Comparison of ENCODE assay signal across 16 cellular contexts in genomic region chr3:9787714-9788113, GRCh38. TPM values are rescaled to one million over a fixed set of nuclear protein-coding genes. Genes with fewer than 3 reads are reported as not detected.
A peak's percentile ranks its signal among the peaks of the same experiment; 100 is the strongest.
DNase-seq lines count a peak whose midpoint lies in the region; ATAC-seq and TF ChIP-seq lines count a peak whose summit lies in the region.
"Had no signal": no experiment of that assay in that cellular context is flagged by ENCODE, and none has a peak within 500 bp of the region (broad histone marks: within the 10 kb centered on the region; RNA-seq: fewer than 3 reads in every experiment).

No MANE protein-coding gene starts in this region.

- H4K20me1 ChIP-seq in OCI-LY7 (ENCODE audit: insufficient read depth, low read length), result no peaks in the 10 kb centered on the region

- H3K9me2 ChIP-seq in OCI-LY7 (ENCODE audit: insufficient read depth, low read length), result no peaks in the 10 kb centered on the region

- H3K79me2 ChIP-seq in OCI-LY7 (ENCODE audit: insufficient read depth, low read depth, low read length), result peaks cover 13% of the 10 kb centered on the region; the same call in 1 of the 2 replicates

- no peak overlapping the region for H3K4me3 Mint-ChIP-seq in activated CD4-positive, alpha-beta T cell treated with anti-CD3 and anti-CD28 coated beads, Interleukin-2, amount 10 ng/mL, durations not matched to agents 7 days and 5 days
- no peak overlapping the region for H3K4me3 Mint-ChIP-seq in activated naive CD8-positive, alpha-beta T cell treated with anti-CD3 and anti-CD28 coated beads for 36 hours
- H3K4me3 Mint-ChIP-seq in neural crest cell, result peak overlapping the region; percentile 5

- POLR2A ChIA-PET in activated CD4-positive, alpha-beta T cell treated with anti-CD3 and anti-CD28 coated beads, Interleukin-2, amount 10 ng/mL, durations not matched to agents 7 days and 5 days (lab: Charles Lee), result no interaction called here
- POLR2A ChIA-PET in OCI-LY7 (lab: Charles Lee), result no interaction called here

- H2AFZ ChIP-seq in OCI-LY7 (ENCODE audit: low read length), result no peak overlapping the region

- CTCF ChIA-PET in activated CD4-positive, alpha-beta T cell treated with anti-CD3 and anti-CD28 coated beads, Interleukin-2, amount 10 ng/mL, durations not matched to agents 7 days and 5 days (lab: Charles Lee), result interaction anchor here (0.9 kb wide), 1 partner anchor 11 kb away, joined by 3 read pairs; no protein-coding TSS in a partner anchor
- CTCF ChIA-PET in OCI-LY7 (lab: Charles Lee; ENCODE audit: unreplicated experiment), result no interaction called here

- intact Hi-C loops in OCI-LY7 (cut with micrococcal nuclease; ENCODE audit: unreplicated experiment), result no loop called here

- H3K36me3 ChIP-seq in OCI-LY7 (ENCODE audit: insufficient read depth, low read length), result peaks cover 64% of the 10 kb centered on the region

- H3K36me3 Mint-ChIP-seq in activated CD4-positive, alpha-beta T cell treated with anti-CD3 and anti-CD28 coated beads, Interleukin-2, amount 10 ng/mL, durations not matched to agents 7 days and 5 days (ENCODE audit: low read depth), result peaks cover 61% of the 10 kb centered on the region
- H3K36me3 Mint-ChIP-seq in activated naive CD8-positive, alpha-beta T cell treated with anti-CD3 and anti-CD28 coated beads for 36 hours, result peaks cover 46% of the 10 kb centered on the region
- H3K36me3 Mint-ChIP-seq in neural crest cell (ENCODE audit: low read depth), result peaks cover 22% of the 10 kb centered on the region

- no TSS peak for BruUV-seq in OCI-LY7 (replicated peaks; lab: Mats Ljungman, UMichigan)

- H3K4me3 ChIP-seq in OCI-LY7 (ENCODE audit: low read depth, low read length, poor library complexity, severe bottlenecking), result no peak overlapping the region

- H3K27ac Mint-ChIP-seq in activated CD4-positive, alpha-beta T cell treated with anti-CD3 and anti-CD28 coated beads, Interleukin-2, amount 10 ng/mL, durations not matched to agents 7 days and 5 days, result peak overlapping the region; percentile 68
- peak overlapping the region; percentile 77 for H3K27ac Mint-ChIP-seq in activated naive CD8-positive, alpha-beta T cell treated with anti-CD3 and anti-CD28 coated beads for 36 hours
- H3K27ac Mint-ChIP-seq in neural crest cell (ENCODE audit: unreplicated experiment), result no peak overlapping the region

- H3K4me1 ChIP-seq in OCI-LY7 (ENCODE audit: insufficient read depth, low read length, poor library complexity, severe bottlenecking), result peaks cover 23% of the 10 kb centered on the region

- no peaks in the 10 kb centered on the region for H3K9me3 ChIP-seq in OCI-LY7 (ENCODE audit: low read length)

- TF ChIP-seq CTCF in OCI-LY7 (conservative IDR thresholded peaks at IDR 0.05; ENCODE audit: low read length) (no peak), neural crest cell (conservative IDR thresholded peaks at IDR 0.05) (no peak)

- no peak for DNase-seq in activated CD4-positive, alpha-beta T cell treated with anti-CD3 and anti-CD28 coated beads, Interleukin-2, amount 10 ng/mL, durations not matched to agents 7 days and 5 days
- no peak for DNase-seq in activated CD4-positive, alpha-beta T cell treated with anti-CD3 and anti-CD28 coated beads, Interleukin-2, amount 50 U/mL, for 1 hour
- DNase-seq in OCI-LY7 (ENCODE audit: low spot score), result no peak
- DNase-seq in activated naive CD8-positive, alpha-beta T cell treated with anti-CD3 and anti-CD28 coated beads for 36 hours, result peak; percentile 24
- DNase-seq in neural crest cell (ENCODE audit: low read depth, low spot score), result no peak
- DNase-seq in NCI-H526 treated with DMSO at 0.1 percent for 48 hours (lab: John Stamatoyannopoulos, UW), result no peak
- no peak for DNase-seq in putamen (ENCODE audit: low spot score)
- DNase-seq: ACHN; activated CD8-positive, alpha-beta memory T cell treated with anti-CD3 and anti-CD28 coated beads, Interleukin-2, amount 50 U/mL, for 4 hours; effector memory CD4-positive, alpha-beta T cell; GF-D8; left ventricle myocardium superior; NCI-H2171 treated with DMSO at 0.1 percent for 48 hours; SHP77 treated with DMSO at 0.1 percent for 48 hours; T1000 had no signal

- peaks cover 55% of the 10 kb centered on the region for H3K4me1 Mint-ChIP-seq in activated CD4-positive, alpha-beta T cell treated with anti-CD3 and anti-CD28 coated beads, Interleukin-2, amount 10 ng/mL, durations not matched to agents 7 days and 5 days
- H3K4me1 Mint-ChIP-seq in activated naive CD8-positive, alpha-beta T cell treated with anti-CD3 and anti-CD28 coated beads for 36 hours, result peaks cover 41% of the 10 kb centered on the region
- H3K4me1 Mint-ChIP-seq in neural crest cell, result peaks cover 6% of the 10 kb centered on the region

- no peak overlapping the region for H3K4me2 ChIP-seq in OCI-LY7 (ENCODE audit: low read length)

- no peaks in the 10 kb centered on the region for H3K9me3 Mint-ChIP-seq in activated CD4-positive, alpha-beta T cell treated with anti-CD3 and anti-CD28 coated beads, Interleukin-2, amount 10 ng/mL, durations not matched to agents 7 days and 5 days
- H3K9me3 Mint-ChIP-seq in activated naive CD8-positive, alpha-beta T cell treated with anti-CD3 and anti-CD28 coated beads for 36 hours, result no peaks in the 10 kb centered on the region
- no peaks in the 10 kb centered on the region for H3K9me3 Mint-ChIP-seq in neural crest cell

- peak overlapping the region; percentile 3 for H3K27ac ChIP-seq in OCI-LY7 (ENCODE audit: low read depth, low read length, poor library complexity, severe bottlenecking)

- H3K27me3 Mint-ChIP-seq in activated CD4-positive, alpha-beta T cell treated with anti-CD3 and anti-CD28 coated beads, Interleukin-2, amount 10 ng/mL, durations not matched to agents 7 days and 5 days, result no peaks in the 10 kb centered on the region
- no peaks in the 10 kb centered on the region for H3K27me3 Mint-ChIP-seq in activated naive CD8-positive, alpha-beta T cell treated with anti-CD3 and anti-CD28 coated beads for 36 hours
- H3K27me3 Mint-ChIP-seq in neural crest cell (ENCODE audit: low read depth), result no peaks in the 10 kb centered on the region

- ATAC-seq in GM21528 (IDR thresholded peaks at IDR 0.05; ENCODE audit: low FRiP score, unreplicated experiment), result no peak
- ATAC-seq: left ventricle myocardium superior had no signal

RNA-seq across cellular contexts. Expression of gene TADA3, which starts 4.6 kb away (rescaled TPM):
- 10 to 100 TPM; 77.6 to 82.3 TPM for total RNA-seq in activated CD4-positive, alpha-beta T cell treated with anti-CD3 and anti-CD28 coated beads, Interleukin-2, amount 10 ng/mL, durations not matched to agents 7 days and 5 days
- total RNA-seq in OCI-LY7 (2014; rRNA removed; shearing (Covaris generic)), result 51.6 and 62.0 TPM in 2 replicates
- total RNA-seq in OCI-LY7 (2022), result 56.4 and 58.5 TPM in 2 replicates
- 10 to 100 TPM; 49.5 to 50.8 TPM for total RNA-seq in activated naive CD8-positive, alpha-beta T cell treated with anti-CD3 and anti-CD28 coated beads for 36 hours
- 70.0 and 73.2 TPM in 2 replicates for total RNA-seq in neural crest cell

RNA-seq across cellular contexts. Expression of gene ARPC4, which starts 5.2 kb away (rescaled TPM):
- total RNA-seq in activated CD4-positive, alpha-beta T cell treated with anti-CD3 and anti-CD28 coated beads, Interleukin-2, amount 10 ng/mL, durations not matched to agents 7 days and 5 days, result 100 to 1,000 TPM; 258 to 299 TPM
- total RNA-seq in OCI-LY7 (2014; rRNA removed; shearing (Covaris generic)), result 89.8 and 99.5 TPM in 2 replicates
- 93.5 and 118 TPM in 2 replicates for total RNA-seq in OCI-LY7 (2022)
- total RNA-seq in activated naive CD8-positive, alpha-beta T cell treated with anti-CD3 and anti-CD28 coated beads for 36 hours, result 100 to 1,000 TPM; 251 to 253 TPM
- total RNA-seq in neural crest cell, result 147 and 156 TPM in 2 replicates

RNA-seq across cellular contexts. Expression of gene CAMK1, which starts 18.0 kb away (rescaled TPM):
- total RNA-seq in activated CD4-positive, alpha-beta T cell treated with anti-CD3 and anti-CD28 coated beads, Interleukin-2, amount 10 ng/mL, durations not matched to agents 7 days and 5 days, result 10 to 100 TPM; 18.8 to 19.0 TPM
- not detected in 2 replicates for total RNA-seq in OCI-LY7 (2014; rRNA removed; shearing (Covaris generic))
- total RNA-seq in OCI-LY7 (2022) (not detected in 2 replicates), neural crest cell (19.5 and 22.5 TPM in 2 replicates)
- 10 to 100 TPM; 24.8 to 25.7 TPM for total RNA-seq in activated naive CD8-positive, alpha-beta T cell treated with anti-CD3 and anti-CD28 coated beads for 36 hours

RNA-seq across cellular contexts. Expression of gene TTLL3, which starts 22.3 kb away (rescaled TPM):
- 10 to 100 TPM; 51.1 to 55.3 TPM for total RNA-seq in activated CD4-positive, alpha-beta T cell treated with anti-CD3 and anti-CD28 coated beads, Interleukin-2, amount 10 ng/mL, durations not matched to agents 7 days and 5 days
- 65.4 and 65.7 TPM in 2 replicates for total RNA-seq in OCI-LY7 (2014; rRNA removed; shearing (Covaris generic))
- total RNA-seq in OCI-LY7 (2022) (127 and 136 TPM in 2 replicates), neural crest cell (28.3 and 31.0 TPM in 2 replicates)
- total RNA-seq in activated naive CD8-positive, alpha-beta T cell treated with anti-CD3 and anti-CD28 coated beads for 36 hours, result 10 to 100 TPM; 22.7 to 23.8 TPM

RNA-seq across cellular contexts. Expression of gene OGG1, which starts 38.0 kb away (rescaled TPM):
- total RNA-seq in activated CD4-positive, alpha-beta T cell treated with anti-CD3 and anti-CD28 coated beads, Interleukin-2, amount 10 ng/mL, durations not matched to agents 7 days and 5 days, result 10 to 100 TPM; 42.3 to 47.9 TPM
- total RNA-seq in OCI-LY7 (2014; rRNA removed; shearing (Covaris generic)), result 98.9 and 121 TPM in 2 replicates
- total RNA-seq in OCI-LY7 (2022) (119 and 120 TPM in 2 replicates), neural crest cell (38.6 and 39.8 TPM in 2 replicates)
- 10 to 100 TPM; 27.0 to 30.0 TPM for total RNA-seq in activated naive CD8-positive, alpha-beta T cell treated with anti-CD3 and anti-CD28 coated beads for 36 hours

Comparison
In these comparisons a context has a peak if more than half of its experiments do, and no peak if none do; other contexts are left out.
1. RNA of gene CAMK1, which starts 18.0 kb away (total RNA-seq): 24.8 to 25.7 TPM in activated naive CD8-positive, alpha-beta T cell treated with anti-CD3 and anti-CD28 coated beads for 36 hours, 19.5 to 22.5 TPM in neural crest cell and 18.8 to 19.0 TPM in activated CD4-positive, alpha-beta T cell treated with anti-CD3 and anti-CD28 coated beads, Interleukin-2, amount 10 ng/mL, durations not matched to agents 7 days and 5 days; not detected in OCI-LY7; every median in the first group is over 10 times any median in the second.